1 cellular context compared by ENCODE assay signal in the genomic region with DNA sequence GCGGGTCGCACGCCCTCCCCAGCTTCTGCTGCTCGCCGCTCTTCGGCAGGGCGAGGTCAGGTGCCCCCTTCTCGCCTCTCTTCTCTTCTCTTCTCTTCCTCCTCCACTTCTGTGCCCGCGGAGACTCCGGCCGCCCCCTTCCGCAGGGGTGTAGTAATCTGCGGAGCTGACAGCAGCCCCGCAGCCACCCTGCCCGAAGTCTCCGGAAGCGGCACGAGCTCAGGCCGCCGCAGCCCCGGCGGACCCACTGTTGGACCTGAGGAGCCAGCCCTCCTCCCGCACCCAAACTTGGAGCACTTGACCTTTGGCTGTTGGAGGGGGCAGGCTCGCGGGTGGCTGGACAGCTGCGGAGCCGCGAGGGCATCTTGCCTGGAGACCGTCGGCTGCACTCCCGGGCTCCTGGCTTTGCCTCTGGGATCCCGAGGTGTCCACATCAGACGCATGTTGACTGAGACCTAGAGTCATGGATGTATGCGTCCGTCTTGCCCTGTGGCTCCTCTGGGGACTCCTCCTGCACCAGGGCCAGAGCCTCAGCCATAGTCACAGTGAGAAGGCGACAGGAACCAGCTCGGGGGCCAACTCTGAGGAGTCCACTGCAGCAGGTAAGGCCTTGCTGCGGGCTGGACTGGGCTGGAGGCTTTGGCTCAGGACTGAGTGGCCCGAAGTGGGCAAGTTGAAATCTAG.
TF ChIP-seq lines count a peak whose summit lies in the region.

No MANE protein-coding gene starts in this region.

TF ChIP-seq in HepG2, 621 proteins besides CTCF, POLR2A, EP300 and RAD21 (continued from another document and continues in another):
- TF ChIP-seq, protein P1, sequence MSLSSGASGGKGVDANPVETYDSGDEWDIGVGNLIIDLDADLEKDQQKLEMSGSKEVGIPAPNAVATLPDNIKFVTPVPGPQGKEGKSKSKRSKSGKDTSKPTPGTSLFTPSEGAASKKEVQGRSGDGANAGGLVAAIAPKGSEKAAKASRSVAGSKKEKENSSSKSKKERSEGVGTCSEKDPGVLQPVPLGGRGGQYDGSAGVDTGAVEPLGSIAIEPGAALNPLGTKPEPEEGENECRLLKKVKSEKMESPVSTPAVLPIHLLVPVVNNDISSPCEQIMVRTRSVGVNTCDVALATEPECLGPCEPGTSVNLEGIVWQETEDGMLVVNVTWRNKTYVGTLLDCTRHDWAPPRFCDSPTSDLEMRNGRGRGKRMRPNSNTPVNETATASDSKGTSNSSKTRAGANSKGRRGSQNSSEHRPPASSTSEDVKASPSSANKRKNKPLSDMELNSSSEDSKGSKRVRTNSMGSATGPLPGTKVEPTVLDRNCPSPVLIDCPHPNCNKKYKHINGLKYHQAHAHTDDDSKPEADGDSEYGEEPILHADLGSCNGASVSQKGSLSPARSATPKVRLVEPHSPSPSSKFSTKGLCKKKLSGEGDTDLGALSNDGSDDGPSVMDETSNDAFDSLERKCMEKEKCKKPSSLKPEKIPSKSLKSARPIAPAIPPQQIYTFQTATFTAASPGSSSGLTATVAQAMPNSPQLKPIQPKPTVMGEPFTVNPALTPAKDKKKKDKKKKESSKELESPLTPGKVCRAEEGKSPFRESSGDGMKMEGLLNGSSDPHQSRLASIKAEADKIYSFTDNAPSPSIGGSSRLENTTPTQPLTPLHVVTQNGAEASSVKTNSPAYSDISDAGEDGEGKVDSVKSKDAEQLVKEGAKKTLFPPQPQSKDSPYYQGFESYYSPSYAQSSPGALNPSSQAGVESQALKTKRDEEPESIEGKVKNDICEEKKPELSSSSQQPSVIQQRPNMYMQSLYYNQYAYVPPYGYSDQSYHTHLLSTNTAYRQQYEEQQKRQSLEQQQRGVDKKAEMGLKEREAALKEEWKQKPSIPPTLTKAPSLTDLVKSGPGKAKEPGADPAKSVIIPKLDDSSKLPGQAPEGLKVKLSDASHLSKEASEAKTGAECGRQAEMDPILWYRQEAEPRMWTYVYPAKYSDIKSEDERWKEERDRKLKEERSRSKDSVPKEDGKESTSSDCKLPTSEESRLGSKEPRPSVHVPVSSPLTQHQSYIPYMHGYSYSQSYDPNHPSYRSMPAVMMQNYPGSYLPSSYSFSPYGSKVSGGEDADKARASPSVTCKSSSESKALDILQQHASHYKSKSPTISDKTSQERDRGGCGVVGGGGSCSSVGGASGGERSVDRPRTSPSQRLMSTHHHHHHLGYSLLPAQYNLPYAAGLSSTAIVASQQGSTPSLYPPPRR (CRISPR knock-in tag; IDR thresholded peaks at IDR 0.05; ENCODE audit: borderline replicate concordance), result peak; percentile 38; the same call in 1 of the 2 replicates
- 0 out of 2 replicates have a peak, but pooled peaks have one; percentile 42 for TF ChIP-seq ZNF547 (CRISPR knock-in tag; IDR thresholded peaks at IDR 0.05)
- no peak for TF ChIP-seq ZNF530 (CRISPR knock-in tag; IDR thresholded peaks at IDR 0.05; ENCODE audit: low read depth)
- TF ChIP-seq, protein P2, sequence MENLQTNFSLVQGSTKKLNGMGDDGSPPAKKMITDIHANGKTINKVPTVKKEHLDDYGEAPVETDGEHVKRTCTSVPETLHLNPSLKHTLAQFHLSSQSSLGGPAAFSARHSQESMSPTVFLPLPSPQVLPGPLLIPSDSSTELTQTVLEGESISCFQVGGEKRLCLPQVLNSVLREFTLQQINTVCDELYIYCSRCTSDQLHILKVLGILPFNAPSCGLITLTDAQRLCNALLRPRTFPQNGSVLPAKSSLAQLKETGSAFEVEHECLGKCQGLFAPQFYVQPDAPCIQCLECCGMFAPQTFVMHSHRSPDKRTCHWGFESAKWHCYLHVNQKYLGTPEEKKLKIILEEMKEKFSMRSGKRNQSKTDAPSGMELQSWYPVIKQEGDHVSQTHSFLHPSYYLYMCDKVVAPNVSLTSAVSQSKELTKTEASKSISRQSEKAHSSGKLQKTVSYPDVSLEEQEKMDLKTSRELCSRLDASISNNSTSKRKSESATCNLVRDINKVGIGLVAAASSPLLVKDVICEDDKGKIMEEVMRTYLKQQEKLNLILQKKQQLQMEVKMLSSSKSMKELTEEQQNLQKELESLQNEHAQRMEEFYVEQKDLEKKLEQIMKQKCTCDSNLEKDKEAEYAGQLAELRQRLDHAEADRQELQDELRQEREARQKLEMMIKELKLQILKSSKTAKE (CRISPR knock-in tag; IDR thresholded peaks at IDR 0.05; ENCODE audit: borderline replicate concordance), result peak; percentile 56; the same call in 1 of the 2 replicates
- 0 out of 2 replicates have a peak, but pooled peaks have one; percentile 15 for TF ChIP-seq ZKSCAN8 (CRISPR knock-in tag; IDR thresholded peaks at IDR 0.05; ENCODE audit: borderline replicate concordance)
- TF ChIP-seq EZH2 (conservative IDR thresholded peaks at IDR 0.05; ENCODE audit: low read depth, low read length), result no peak
- TF ChIP-seq, protein P3, sequence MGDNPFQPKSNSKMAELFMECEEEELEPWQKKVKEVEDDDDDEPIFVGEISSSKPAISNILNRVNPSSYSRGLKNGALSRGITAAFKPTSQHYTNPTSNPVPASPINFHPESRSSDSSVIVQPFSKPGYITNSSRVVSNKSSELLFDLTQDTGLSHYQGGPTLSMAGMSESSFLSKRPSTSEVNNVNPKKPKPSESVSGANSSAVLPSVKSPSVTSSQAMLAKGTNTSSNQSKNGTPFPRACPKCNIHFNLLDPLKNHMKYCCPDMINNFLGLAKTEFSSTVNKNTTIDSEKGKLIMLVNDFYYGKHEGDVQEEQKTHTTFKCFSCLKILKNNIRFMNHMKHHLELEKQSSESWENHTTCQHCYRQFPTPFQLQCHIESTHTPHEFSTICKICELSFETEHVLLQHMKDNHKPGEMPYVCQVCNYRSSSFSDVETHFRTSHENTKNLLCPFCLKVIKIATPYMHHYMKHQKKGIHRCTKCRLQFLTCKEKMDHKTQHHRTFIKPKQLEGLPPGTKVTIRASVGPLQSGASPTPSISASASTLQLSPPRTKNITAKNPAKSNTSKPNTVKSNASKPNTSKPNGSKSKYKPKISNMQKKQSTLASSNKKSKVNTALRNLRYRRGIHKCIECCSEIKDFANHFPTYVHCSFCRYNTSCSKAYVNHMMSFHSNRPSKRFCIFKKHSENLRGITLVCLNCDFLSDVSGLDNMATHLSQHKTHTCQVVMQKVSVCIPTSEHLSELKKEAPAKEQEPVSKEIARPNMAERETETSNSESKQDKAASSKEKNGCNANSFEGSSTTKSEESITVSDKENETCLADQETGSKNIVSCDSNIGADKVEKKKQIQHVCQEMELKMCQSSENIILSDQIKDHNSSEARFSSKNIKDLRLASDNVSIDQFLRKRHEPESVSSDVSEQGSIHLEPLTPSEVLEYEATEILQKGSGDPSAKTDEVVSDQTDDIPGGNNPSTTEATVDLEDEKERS (CRISPR knock-in tag; IDR thresholded peaks at IDR 0.05), result no peak
- TF ChIP-seq, protein P4, sequence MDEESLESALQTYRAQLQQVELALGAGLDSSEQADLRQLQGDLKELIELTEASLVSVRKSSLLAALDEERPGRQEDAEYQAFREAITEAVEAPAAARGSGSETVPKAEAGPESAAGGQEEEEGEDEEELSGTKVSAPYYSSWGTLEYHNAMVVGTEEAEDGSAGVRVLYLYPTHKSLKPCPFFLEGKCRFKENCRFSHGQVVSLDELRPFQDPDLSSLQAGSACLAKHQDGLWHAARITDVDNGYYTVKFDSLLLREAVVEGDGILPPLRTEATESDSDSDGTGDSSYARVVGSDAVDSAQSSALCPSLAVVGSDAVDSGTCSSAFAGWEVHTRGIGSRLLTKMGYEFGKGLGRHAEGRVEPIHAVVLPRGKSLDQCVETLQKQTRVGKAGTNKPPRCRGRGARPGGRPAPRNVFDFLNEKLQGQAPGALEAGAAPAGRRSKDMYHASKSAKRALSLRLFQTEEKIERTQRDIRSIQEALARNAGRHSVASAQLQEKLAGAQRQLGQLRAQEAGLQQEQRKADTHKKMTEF (CRISPR knock-in tag; IDR thresholded peaks at IDR 0.05), result peak; percentile 61; the same call in 1 of the 2 replicates
- no peak for TF ChIP-seq NCOR1 (IDR thresholded peaks at IDR 0.05; ENCODE audit: borderline replicate concordance, low read length)
- TF ChIP-seq MEIS2 (CRISPR knock-in tag; IDR thresholded peaks at IDR 0.05), result 0 out of 2 replicates have a peak, but pooled peaks have one; percentile 39
- no peak for TF ChIP-seq NFRKB (IDR thresholded peaks at IDR 0.05)
- TF ChIP-seq, protein P5, sequence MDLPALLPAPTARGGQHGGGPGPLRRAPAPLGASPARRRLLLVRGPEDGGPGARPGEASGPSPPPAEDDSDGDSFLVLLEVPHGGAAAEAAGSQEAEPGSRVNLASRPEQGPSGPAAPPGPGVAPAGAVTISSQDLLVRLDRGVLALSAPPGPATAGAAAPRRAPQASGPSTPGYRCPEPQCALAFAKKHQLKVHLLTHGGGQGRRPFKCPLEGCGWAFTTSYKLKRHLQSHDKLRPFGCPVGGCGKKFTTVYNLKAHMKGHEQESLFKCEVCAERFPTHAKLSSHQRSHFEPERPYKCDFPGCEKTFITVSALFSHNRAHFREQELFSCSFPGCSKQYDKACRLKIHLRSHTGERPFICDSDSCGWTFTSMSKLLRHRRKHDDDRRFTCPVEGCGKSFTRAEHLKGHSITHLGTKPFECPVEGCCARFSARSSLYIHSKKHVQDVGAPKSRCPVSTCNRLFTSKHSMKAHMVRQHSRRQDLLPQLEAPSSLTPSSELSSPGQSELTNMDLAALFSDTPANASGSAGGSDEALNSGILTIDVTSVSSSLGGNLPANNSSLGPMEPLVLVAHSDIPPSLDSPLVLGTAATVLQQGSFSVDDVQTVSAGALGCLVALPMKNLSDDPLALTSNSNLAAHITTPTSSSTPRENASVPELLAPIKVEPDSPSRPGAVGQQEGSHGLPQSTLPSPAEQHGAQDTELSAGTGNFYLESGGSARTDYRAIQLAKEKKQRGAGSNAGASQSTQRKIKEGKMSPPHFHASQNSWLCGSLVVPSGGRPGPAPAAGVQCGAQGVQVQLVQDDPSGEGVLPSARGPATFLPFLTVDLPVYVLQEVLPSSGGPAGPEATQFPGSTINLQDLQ (CRISPR knock-in tag; IDR thresholded peaks at IDR 0.05), result no peak
- TF ChIP-seq TBL1XR1 (IDR thresholded peaks at IDR 0.05; ENCODE audit: borderline replicate concordance, low read length, partially characterized antibody), result no peak
- TF ChIP-seq, protein P6, sequence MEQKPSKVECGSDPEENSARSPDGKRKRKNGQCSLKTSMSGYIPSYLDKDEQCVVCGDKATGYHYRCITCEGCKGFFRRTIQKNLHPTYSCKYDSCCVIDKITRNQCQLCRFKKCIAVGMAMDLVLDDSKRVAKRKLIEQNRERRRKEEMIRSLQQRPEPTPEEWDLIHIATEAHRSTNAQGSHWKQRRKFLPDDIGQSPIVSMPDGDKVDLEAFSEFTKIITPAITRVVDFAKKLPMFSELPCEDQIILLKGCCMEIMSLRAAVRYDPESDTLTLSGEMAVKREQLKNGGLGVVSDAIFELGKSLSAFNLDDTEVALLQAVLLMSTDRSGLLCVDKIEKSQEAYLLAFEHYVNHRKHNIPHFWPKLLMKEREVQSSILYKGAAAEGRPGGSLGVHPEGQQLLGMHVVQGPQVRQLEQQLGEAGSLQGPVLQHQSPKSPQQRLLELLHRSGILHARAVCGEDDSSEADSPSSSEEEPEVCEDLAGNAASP (CRISPR knock-in tag; IDR thresholded peaks at IDR 0.05; ENCODE audit: borderline replicate concordance), result no peak
- TF ChIP-seq CREM (IDR thresholded peaks at IDR 0.05), result no peak
- TF ChIP-seq CREM (CRISPR knock-in tag; IDR thresholded peaks at IDR 0.05), result no peak
- TF ChIP-seq PAX8 (CRISPR knock-in tag; IDR thresholded peaks at IDR 0.05; ENCODE audit: borderline replicate concordance), result 0 out of 2 replicates have a peak, but pooled peaks have one; percentile 67
- TF ChIP-seq ZNF317 (CRISPR knock-in tag; IDR thresholded peaks at IDR 0.05), result peak; percentile 33; the same call in 1 of the 2 replicates
- no peak for TF ChIP-seq NONO (IDR thresholded peaks at IDR 0.05)
- peak; percentile 44; the same call in 1 of the 2 replicates for TF ChIP-seq NONO (CRISPR knock-in tag; conservative IDR thresholded peaks at IDR 0.05)
- TF ChIP-seq ZNF260 (CRISPR knock-in tag; IDR thresholded peaks at IDR 0.05; ENCODE audit: borderline replicate concordance, low read depth), result no peak
- TF ChIP-seq MED8 (CRISPR knock-in tag; IDR thresholded peaks at IDR 0.05; ENCODE audit: insufficient replicate concordance), result no peak
- TF ChIP-seq KMT2B (CRISPR knock-in tag; IDR thresholded peaks at IDR 0.05), result peak; percentile 55; the same call in 1 of the 2 replicates
- TF ChIP-seq ZMYM4 (CRISPR knock-in tag; IDR thresholded peaks at IDR 0.05), result peak; percentile 55; the same call in 1 of the 2 replicates
- TF ChIP-seq, protein P7, sequence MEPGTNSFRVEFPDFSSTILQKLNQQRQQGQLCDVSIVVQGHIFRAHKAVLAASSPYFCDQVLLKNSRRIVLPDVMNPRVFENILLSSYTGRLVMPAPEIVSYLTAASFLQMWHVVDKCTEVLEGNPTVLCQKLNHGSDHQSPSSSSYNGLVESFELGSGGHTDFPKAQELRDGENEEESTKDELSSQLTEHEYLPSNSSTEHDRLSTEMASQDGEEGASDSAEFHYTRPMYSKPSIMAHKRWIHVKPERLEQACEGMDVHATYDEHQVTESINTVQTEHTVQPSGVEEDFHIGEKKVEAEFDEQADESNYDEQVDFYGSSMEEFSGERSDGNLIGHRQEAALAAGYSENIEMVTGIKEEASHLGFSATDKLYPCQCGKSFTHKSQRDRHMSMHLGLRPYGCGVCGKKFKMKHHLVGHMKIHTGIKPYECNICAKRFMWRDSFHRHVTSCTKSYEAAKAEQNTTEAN (CRISPR knock-in tag; conservative IDR thresholded peaks at IDR 0.05), result no peak
- TF ChIP-seq, protein P8, sequence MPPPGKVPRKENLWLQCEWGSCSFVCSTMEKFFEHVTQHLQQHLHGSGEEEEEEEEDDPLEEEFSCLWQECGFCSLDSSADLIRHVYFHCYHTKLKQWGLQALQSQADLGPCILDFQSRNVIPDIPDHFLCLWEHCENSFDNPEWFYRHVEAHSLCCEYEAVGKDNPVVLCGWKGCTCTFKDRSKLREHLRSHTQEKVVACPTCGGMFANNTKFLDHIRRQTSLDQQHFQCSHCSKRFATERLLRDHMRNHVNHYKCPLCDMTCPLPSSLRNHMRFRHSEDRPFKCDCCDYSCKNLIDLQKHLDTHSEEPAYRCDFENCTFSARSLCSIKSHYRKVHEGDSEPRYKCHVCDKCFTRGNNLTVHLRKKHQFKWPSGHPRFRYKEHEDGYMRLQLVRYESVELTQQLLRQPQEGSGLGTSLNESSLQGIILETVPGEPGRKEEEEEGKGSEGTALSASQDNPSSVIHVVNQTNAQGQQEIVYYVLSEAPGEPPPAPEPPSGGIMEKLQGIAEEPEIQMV (CRISPR knock-in tag; IDR thresholded peaks at IDR 0.05; ENCODE audit: low read depth), result 0 out of 2 replicates have a peak, but pooled peaks have one; percentile 49
- TF ChIP-seq TAF15 (IDR thresholded peaks at IDR 0.05; ENCODE audit: low read depth, low read length, poor library complexity, severe bottlenecking), result no peak
- TF ChIP-seq MAFG (CRISPR knock-in tag; IDR thresholded peaks at IDR 0.05), result no peak
- TF ChIP-seq, protein P9, sequence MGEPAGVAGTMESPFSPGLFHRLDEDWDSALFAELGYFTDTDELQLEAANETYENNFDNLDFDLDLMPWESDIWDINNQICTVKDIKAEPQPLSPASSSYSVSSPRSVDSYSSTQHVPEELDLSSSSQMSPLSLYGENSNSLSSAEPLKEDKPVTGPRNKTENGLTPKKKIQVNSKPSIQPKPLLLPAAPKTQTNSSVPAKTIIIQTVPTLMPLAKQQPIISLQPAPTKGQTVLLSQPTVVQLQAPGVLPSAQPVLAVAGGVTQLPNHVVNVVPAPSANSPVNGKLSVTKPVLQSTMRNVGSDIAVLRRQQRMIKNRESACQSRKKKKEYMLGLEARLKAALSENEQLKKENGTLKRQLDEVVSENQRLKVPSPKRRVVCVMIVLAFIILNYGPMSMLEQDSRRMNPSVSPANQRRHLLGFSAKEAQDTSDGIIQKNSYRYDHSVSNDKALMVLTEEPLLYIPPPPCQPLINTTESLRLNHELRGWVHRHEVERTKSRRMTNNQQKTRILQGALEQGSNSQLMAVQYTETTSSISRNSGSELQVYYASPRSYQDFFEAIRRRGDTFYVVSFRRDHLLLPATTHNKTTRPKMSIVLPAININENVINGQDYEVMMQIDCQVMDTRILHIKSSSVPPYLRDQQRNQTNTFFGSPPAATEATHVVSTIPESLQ (CRISPR knock-in tag; conservative IDR thresholded peaks at IDR 0.05), result no peak
- no peak for TF ChIP-seq TBX3 (IDR thresholded peaks at IDR 0.05; ENCODE audit: borderline replicate concordance)
